Comparison of ENCODE assay signal across 12 cellular contexts in the genomic region with DNA sequence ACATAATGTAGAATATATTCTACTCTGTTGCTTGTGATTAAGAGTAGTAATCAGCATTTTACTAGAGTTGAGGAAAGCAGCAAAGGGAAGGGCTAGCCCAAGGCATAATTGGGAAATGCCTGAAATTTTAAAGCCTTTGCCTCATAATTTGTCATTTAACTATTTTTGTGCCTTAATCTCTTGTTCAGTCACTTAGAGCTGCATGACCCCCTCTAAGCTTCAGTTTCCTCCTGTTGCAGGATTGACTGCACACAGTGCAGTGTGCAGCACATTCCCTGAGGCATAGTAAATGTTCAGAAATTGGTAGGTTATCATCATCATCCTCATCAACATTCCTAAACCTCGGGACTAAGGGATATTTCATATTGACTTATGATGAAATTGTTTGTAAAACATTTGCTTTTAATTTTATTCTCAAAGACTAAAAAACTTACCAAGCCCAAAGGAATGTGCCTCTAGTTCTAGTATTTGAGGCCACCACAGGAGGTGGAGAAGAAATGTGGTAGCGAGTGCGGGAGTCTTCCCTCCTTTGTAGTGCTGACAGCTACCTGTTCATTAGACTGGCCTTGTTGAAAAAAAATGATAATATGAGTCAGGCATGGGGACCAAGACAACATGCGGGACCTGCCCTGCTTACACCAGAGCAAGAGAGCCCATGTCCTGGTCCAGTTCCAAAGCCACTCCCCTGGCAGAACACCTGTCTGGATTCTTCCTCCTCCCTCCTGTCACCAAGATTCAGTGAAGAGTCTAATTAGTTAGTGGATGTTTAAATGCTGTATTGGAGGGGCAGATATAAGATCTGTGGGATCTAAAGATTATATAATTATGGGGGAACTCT. TPM values are rescaled to one million over a fixed set of nuclear protein-coding genes. Genes with fewer than 3 reads are reported as not detected.
DNase-seq lines count a peak whose midpoint lies in the region; ATAC-seq, FAIRE-seq and TF ChIP-seq lines count a peak whose summit lies in the region.
"Had no signal": no experiment of that assay in that cellular context is flagged by ENCODE, and none has a peak within 500 bp of the region (broad histone marks: within the 10 kb centered on the region; RNA-seq: fewer than 3 reads in every experiment).

No MANE protein-coding gene starts in this region.

- no peaks in the 10 kb centered on the region for H4K20me1 ChIP-seq in PC-3 (ENCODE audit: low read length)

- ATAC-seq in GM19438 (IDR thresholded peaks at IDR 0.05; ENCODE audit: low read depth, unreplicated experiment) (peak; percentile 13), PC-3 (peak; percentile 26), HG03342 (IDR thresholded peaks at IDR 0.05; ENCODE audit: unreplicated experiment) (no peak), GM21723 (IDR thresholded peaks at IDR 0.05; ENCODE audit: unreplicated experiment) (no peak)

- peak overlapping the region; percentile 30 for H3K4me3 ChIP-seq in PC-3 (ENCODE audit: low read length)
- H3K4me3 ChIP-seq in fibroblast of pulmonary artery (replicated peaks; ENCODE audit: low read depth, low read length): no peak overlapping the region
- H3K4me3 ChIP-seq in small intestine (ENCODE audit: low read depth in 1 of 2, low read length in 2 of 2): no peak overlapping the region

- CTCF ChIA-PET in PC-3 (lab: Charles Lee): no interaction called here

- no peaks in the 10 kb centered on the region for H3K9me2 ChIP-seq in PC-3 (replicated peaks; ENCODE audit: low read length)

- H3K27me3 ChIP-seq in PC-3 (ENCODE audit: low read length) (no peaks in the 10 kb centered on the region), small intestine (ENCODE audit: control insufficient read depth in 2 of 2, insufficient read depth in 2 of 2, low read length in 2 of 2) (no peaks in the 10 kb centered on the region)

- H3K4me1 ChIP-seq in PC-3 (ENCODE audit: insufficient read depth, low read length) (peaks cover 54% of the 10 kb centered on the region), small intestine (ENCODE audit: control insufficient read depth in 2 of 2, insufficient read depth in 1 of 2, low read depth in 1 of 2, low read length in 1 of 2) (peaks cover 0 to 5% of the 10 kb centered on the region in 2 donors)

- peak; percentile 65 for DNase-seq in PC-3
- DNase-seq in fibroblast of pulmonary artery (ENCODE audit: low read depth): peak; percentile 46
- peak; percentile 29 for DNase-seq in small intestine
- DNase-seq in RPMI8226: no peak
- no peak for DNase-seq in NCI-H2227 treated with DMSO at 0.1 percent for 48 hours (lab: John Stamatoyannopoulos, UW)
- DNase-seq: activated CD4-positive, alpha-beta T cell treated with anti-CD3 and anti-CD28 coated beads, Interleukin-2, amount 10 ng/mL, durations not matched to agents 24 days and 14 days; anterior cingulate cortex had no signal

- no peaks in the 10 kb centered on the region for H3F3A ChIP-seq in PC-3 (ENCODE audit: low read length, unreplicated experiment)

- intact Hi-C loops in PC-3 (cut with micrococcal nuclease): loop anchor here (2.0 to 5.0 kb wide), 2 partner anchors 171 to 240 kb away; no protein-coding TSS in a partner anchor

- POLR2A ChIA-PET in PC-3 (lab: Charles Lee; ENCODE audit: unreplicated experiment): interaction anchor here (0.7 kb wide), 1 partner anchor 14 kb away, joined by 4 read pairs; no protein-coding TSS in a partner anchor

- peak overlapping the region; percentile 34 for H3K9ac ChIP-seq in PC-3 (ENCODE audit: low read length)
- H3K9ac ChIP-seq: parathyroid adenoma had no signal

- H3K27ac ChIP-seq in PC-3 (ENCODE audit: low read length) (peak overlapping the region; percentile 78), small intestine (ENCODE audit: low read depth in 1 of 2, low read length in 1 of 2) (no peak overlapping the region)
- H3K27ac ChIP-seq: parathyroid adenoma had no signal

- WGBS in small intestine, 3 donors: 57 to 68% (median 63%) methylated on average over 4 of the region's 4 CpGs

- TF ChIP-seq CTCF in PC-3 (conservative IDR thresholded peaks at IDR 0.05; ENCODE audit: low read depth, low read length) (no peak), fibroblast of pulmonary artery (IDR thresholded peaks at IDR 0.05; ENCODE audit: low read length, missing control alignments) (no peak)

- no peak for FAIRE-seq in small intestine (lab: Jason Lieb, UNC)
- FAIRE-seq: H1 had no signal

- H3K79me2 ChIP-seq in PC-3 (ENCODE audit: low read length): no peaks in the 10 kb centered on the region
- H3K79me2 ChIP-seq: parathyroid adenoma had no signal

- no TSS peak for BruUV-seq in PC-3 (replicated peaks; lab: Mats Ljungman, UMichigan)

- peak overlapping the region; percentile 77 for H3K4me2 ChIP-seq in PC-3 (ENCODE audit: low read length)

- H3K36me3 ChIP-seq in PC-3 (ENCODE audit: low read depth, low read length): no peaks in the 10 kb centered on the region
- no peaks in the 10 kb centered on the region for H3K36me3 ChIP-seq in small intestine (ENCODE audit: control insufficient read depth in 2 of 2, insufficient read depth in 2 of 2, low read length in 2 of 2)

- no peak overlapping the region for H2AFZ ChIP-seq in PC-3 (ENCODE audit: low read length)
- H2AFZ ChIP-seq: parathyroid adenoma had no signal

- H3K9me3 ChIP-seq in PC-3 (ENCODE audit: low read length) (no peaks in the 10 kb centered on the region), small intestine (ENCODE audit: control insufficient read depth, low read depth) (no peaks in the 10 kb centered on the region)

RNA-seq across cellular contexts. Expression of a gene that starts 14.9 kb away (rescaled TPM):
- total RNA-seq in PC-3 (2014; rRNA removed): 5.6 and 6.4 TPM in 2 replicates
- polyA plus RNA-seq in small intestine: 10 to 100 TPM in 2 of 3 donors, 1 to 10 TPM in 1; 6.0 to 20.6 (median 17.6) TPM

Comparison
In these comparisons a context has a peak if more than half of its experiments do, and no peak if none do; other contexts are left out.
1. ATAC-seq: peak in GM19438 (single experiment) and PC-3 (single experiment); none in HG03342 (single experiment) and GM21723 (single experiment).
2. DNase-seq: peak in PC-3 (single experiment), fibroblast of pulmonary artery (single experiment) and small intestine (single experiment); none in RPMI8226 (single experiment) and NCI-H2227 treated with DMSO at 0.1 percent for 48 hours (single experiment).